19 cellular contexts compared by ENCODE assay signal in genomic region chr6:113823916-113824315, GRCh38.
"Had no signal": no experiment of that assay in that cellular context is flagged by ENCODE, and none has a peak within 500 bp of the region (broad histone marks: within the 10 kb centered on the region; RNA-seq: fewer than 3 reads in every experiment).

No MANE protein-coding gene starts in this region.

- H3K36me3 ChIP-seq: heart right ventricle, stomach, upper lobe of left lung had no signal

- H3K27me3 Mint-ChIP-seq: activated B cell treated with CpG ODN at 0.5 μM for 24 hours had no signal

- H3K9me3 Mint-ChIP-seq: activated B cell treated with CpG ODN at 0.5 μM for 24 hours; activated CD4-positive, alpha-beta memory T cell treated with anti-CD3 and anti-CD28 coated beads for 36 hours; effector memory CD8-positive, alpha-beta T cell; natural killer cell had no signal

- H3K4me3 Mint-ChIP-seq: activated B cell treated with CpG ODN at 0.5 μM for 24 hours; activated CD4-positive, alpha-beta memory T cell treated with anti-CD3 and anti-CD28 coated beads for 36 hours; activated CD8-positive, alpha-beta memory T cell treated with anti-CD3 and anti-CD28 coated beads, Interleukin-2, amount 10 ng/mL, durations not matched to agents 7 days and 5 days; activated naive CD8-positive, alpha-beta T cell; effector memory CD8-positive, alpha-beta T cell; natural killer cell had no signal

- H3K27me3 ChIP-seq: heart right ventricle, stomach, testis, upper lobe of left lung had no signal

- H3K9me3 ChIP-seq: heart right ventricle, stomach, testis, upper lobe of left lung had no signal

- DNase-seq: activated B cell treated with CpG ODN at 0.5 μM for 24 hours; activated CD4-positive, alpha-beta memory T cell treated with anti-CD3 and anti-CD28 coated beads for 36 hours; activated CD4-positive, alpha-beta T cell treated with anti-CD3 and anti-CD28 coated beads for 4 hours; activated CD8-positive, alpha-beta memory T cell treated with anti-CD3 and anti-CD28 coated beads, Interleukin-2, amount 10 ng/mL, durations not matched to agents 7 days and 5 days; effector memory CD8-positive, alpha-beta T cell; heart right ventricle; mesendoderm; natural killer cell; occipital lobe; right cardiac atrium; small intestine; stimulated activated CD4-positive, alpha-beta T cell treated with anti-CD3 and anti-CD28 coated beads, Interleukin-15, amount 100 ng/mL, for 24 hours; stimulated activated CD4-positive, alpha-beta T cell treated with anti-CD3 and anti-CD28 coated beads, Interleukin-4, amount 100 ng/mL, for 1 hour; stomach; testis; upper lobe of left lung had no signal

- H3K4me1 Mint-ChIP-seq: activated B cell treated with CpG ODN at 0.5 μM for 24 hours; activated CD8-positive, alpha-beta memory T cell treated with anti-CD3 and anti-CD28 coated beads, Interleukin-2, amount 10 ng/mL, durations not matched to agents 7 days and 5 days; natural killer cell had no signal

- ATAC-seq: activated CD8-positive, alpha-beta memory T cell treated with anti-CD3 and anti-CD28 coated beads, Interleukin-2, amount 10 ng/mL, durations not matched to agents 7 days and 5 days; effector memory CD8-positive, alpha-beta T cell; natural killer cell; right cardiac atrium had no signal

- H3K36me3 Mint-ChIP-seq: activated CD4-positive, alpha-beta memory T cell treated with anti-CD3 and anti-CD28 coated beads for 36 hours; activated CD8-positive, alpha-beta memory T cell treated with anti-CD3 and anti-CD28 coated beads, Interleukin-2, amount 10 ng/mL, durations not matched to agents 7 days and 5 days; activated naive CD8-positive, alpha-beta T cell; natural killer cell had no signal

- H3K27ac ChIP-seq: epithelial cell of prostate, testis, upper lobe of left lung had no signal

- H3K4me3 ChIP-seq: heart right ventricle, stomach, testis, upper lobe of left lung had no signal

- H3K27ac Mint-ChIP-seq: activated B cell treated with CpG ODN at 0.5 μM for 24 hours; activated CD4-positive, alpha-beta memory T cell treated with anti-CD3 and anti-CD28 coated beads for 36 hours; activated CD8-positive, alpha-beta memory T cell treated with anti-CD3 and anti-CD28 coated beads, Interleukin-2, amount 10 ng/mL, durations not matched to agents 7 days and 5 days; activated naive CD8-positive, alpha-beta T cell; effector memory CD8-positive, alpha-beta T cell; natural killer cell; progenitor cell of endocrine pancreas had no signal
